1 cellular context compared by ENCODE assay signal in genomic region chr4:89110986-89111832, GRCh38.
TF ChIP-seq lines count a peak whose summit lies in the region.

Gene TIGD2, plus strand, starts transcription at chr4:89111533. Its CDS starts 1,442 bp downstream, at chr4:89112975.

TF ChIP-seq in HepG2, 621 proteins besides CTCF, POLR2A, EP300 and RAD21 (continued from another document and continues in another):
- TF ChIP-seq SNRNP70 (IDR thresholded peaks at IDR 0.05; ENCODE audit: low read depth, low read length) = no peak
- TF ChIP-seq ZNF337 (CRISPR knock-in tag; IDR thresholded peaks at IDR 0.05; ENCODE audit: borderline replicate concordance, low read depth) = no peak
- TF ChIP-seq ZNF850 (CRISPR knock-in tag; conservative IDR thresholded peaks at IDR 0.05) = no peak
- TF ChIP-seq PHF21A (CRISPR knock-in tag; IDR thresholded peaks at IDR 0.05) = peak; percentile 12; the same call in 1 of the 2 replicates
- no peak for TF ChIP-seq SNAPC5 (CRISPR knock-in tag; IDR thresholded peaks at IDR 0.05; ENCODE audit: borderline replicate concordance)
- no peak for TF ChIP-seq ZBTB49 (CRISPR knock-in tag; IDR thresholded peaks at IDR 0.05; ENCODE audit: borderline replicate concordance)
- TF ChIP-seq WIZ (CRISPR knock-in tag; IDR thresholded peaks at IDR 0.05) = peak; percentile 14; the same call in 1 of the 2 replicates
- TF ChIP-seq RBAK (CRISPR knock-in tag; IDR thresholded peaks at IDR 0.05) = no peak
- peak; percentile 80 for TF ChIP-seq KAT7 (CRISPR knock-in tag; IDR thresholded peaks at IDR 0.05; ENCODE audit: borderline replicate concordance)
- peak; percentile 40; the same call in 1 of the 2 replicates for TF ChIP-seq NFATC3 (CRISPR knock-in tag; IDR thresholded peaks at IDR 0.05)
- TF ChIP-seq AFF4 (CRISPR knock-in tag; IDR thresholded peaks at IDR 0.05) = no peak
- no peak for TF ChIP-seq NFE2L2 (IDR thresholded peaks at IDR 0.05; ENCODE audit: low read length)
- no peak for TF ChIP-seq NCOR1 (IDR thresholded peaks at IDR 0.05; ENCODE audit: borderline replicate concordance, low read length)
- TF ChIP-seq CBX1 (IDR thresholded peaks at IDR 0.05; ENCODE audit: low read depth) = no peak
- TF ChIP-seq MIER3 (CRISPR knock-in tag; IDR thresholded peaks at IDR 0.05; ENCODE audit: borderline replicate concordance) = peak; percentile 17; the same call in 1 of the 2 replicates
- TF ChIP-seq MZF1 (CRISPR knock-in tag; IDR thresholded peaks at IDR 0.05; ENCODE audit: borderline replicate concordance) = 0 out of 2 replicates have a peak, but pooled peaks have one; percentile 6
- TF ChIP-seq, protein P1, sequence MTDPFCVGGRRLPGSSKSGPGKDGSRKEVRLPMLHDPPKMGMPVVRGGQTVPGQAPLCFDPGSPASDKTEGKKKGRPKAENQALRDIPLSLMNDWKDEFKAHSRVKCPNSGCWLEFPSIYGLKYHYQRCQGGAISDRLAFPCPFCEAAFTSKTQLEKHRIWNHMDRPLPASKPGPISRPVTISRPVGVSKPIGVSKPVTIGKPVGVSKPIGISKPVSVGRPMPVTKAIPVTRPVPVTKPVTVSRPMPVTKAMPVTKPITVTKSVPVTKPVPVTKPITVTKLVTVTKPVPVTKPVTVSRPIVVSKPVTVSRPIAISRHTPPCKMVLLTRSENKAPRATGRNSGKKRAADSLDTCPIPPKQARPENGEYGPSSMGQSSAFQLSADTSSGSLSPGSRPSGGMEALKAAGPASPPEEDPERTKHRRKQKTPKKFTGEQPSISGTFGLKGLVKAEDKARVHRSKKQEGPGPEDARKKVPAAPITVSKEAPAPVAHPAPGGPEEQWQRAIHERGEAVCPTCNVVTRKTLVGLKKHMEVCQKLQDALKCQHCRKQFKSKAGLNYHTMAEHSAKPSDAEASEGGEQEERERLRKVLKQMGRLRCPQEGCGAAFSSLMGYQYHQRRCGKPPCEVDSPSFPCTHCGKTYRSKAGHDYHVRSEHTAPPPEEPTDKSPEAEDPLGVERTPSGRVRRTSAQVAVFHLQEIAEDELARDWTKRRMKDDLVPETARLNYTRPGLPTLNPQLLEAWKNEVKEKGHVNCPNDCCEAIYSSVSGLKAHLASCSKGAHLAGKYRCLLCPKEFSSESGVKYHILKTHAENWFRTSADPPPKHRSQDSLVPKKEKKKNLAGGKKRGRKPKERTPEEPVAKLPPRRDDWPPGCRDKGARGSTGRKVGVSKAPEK (CRISPR knock-in tag; IDR thresholded peaks at IDR 0.05; ENCODE audit: borderline replicate concordance) = peak; percentile 94
- peak; percentile 9; the same call in 1 of the 2 replicates for TF ChIP-seq HIVEP1 (CRISPR knock-in tag; IDR thresholded peaks at IDR 0.05)
- no peak for TF ChIP-seq CEBPZ (IDR thresholded peaks at IDR 0.05; ENCODE audit: low read length)
- TF ChIP-seq FOXJ3 (CRISPR knock-in tag; IDR thresholded peaks at IDR 0.05; ENCODE audit: borderline replicate concordance) = no peak
- no peak for TF ChIP-seq SOX6 (IDR thresholded peaks at IDR 0.05)
- TF ChIP-seq SOX6 (CRISPR knock-in tag; IDR thresholded peaks at IDR 0.05) = no peak; the same call in 1 of the 2 replicates
- TF ChIP-seq ZNF225 (CRISPR knock-in tag; IDR thresholded peaks at IDR 0.05) = no peak
- no peak for TF ChIP-seq FLYWCH1 (CRISPR knock-in tag; IDR thresholded peaks at IDR 0.05)
- peak; percentile 16; the same call in 1 of the 2 replicates for TF ChIP-seq SMAD3 (CRISPR knock-in tag; IDR thresholded peaks at IDR 0.05)
- TF ChIP-seq, protein P2, sequence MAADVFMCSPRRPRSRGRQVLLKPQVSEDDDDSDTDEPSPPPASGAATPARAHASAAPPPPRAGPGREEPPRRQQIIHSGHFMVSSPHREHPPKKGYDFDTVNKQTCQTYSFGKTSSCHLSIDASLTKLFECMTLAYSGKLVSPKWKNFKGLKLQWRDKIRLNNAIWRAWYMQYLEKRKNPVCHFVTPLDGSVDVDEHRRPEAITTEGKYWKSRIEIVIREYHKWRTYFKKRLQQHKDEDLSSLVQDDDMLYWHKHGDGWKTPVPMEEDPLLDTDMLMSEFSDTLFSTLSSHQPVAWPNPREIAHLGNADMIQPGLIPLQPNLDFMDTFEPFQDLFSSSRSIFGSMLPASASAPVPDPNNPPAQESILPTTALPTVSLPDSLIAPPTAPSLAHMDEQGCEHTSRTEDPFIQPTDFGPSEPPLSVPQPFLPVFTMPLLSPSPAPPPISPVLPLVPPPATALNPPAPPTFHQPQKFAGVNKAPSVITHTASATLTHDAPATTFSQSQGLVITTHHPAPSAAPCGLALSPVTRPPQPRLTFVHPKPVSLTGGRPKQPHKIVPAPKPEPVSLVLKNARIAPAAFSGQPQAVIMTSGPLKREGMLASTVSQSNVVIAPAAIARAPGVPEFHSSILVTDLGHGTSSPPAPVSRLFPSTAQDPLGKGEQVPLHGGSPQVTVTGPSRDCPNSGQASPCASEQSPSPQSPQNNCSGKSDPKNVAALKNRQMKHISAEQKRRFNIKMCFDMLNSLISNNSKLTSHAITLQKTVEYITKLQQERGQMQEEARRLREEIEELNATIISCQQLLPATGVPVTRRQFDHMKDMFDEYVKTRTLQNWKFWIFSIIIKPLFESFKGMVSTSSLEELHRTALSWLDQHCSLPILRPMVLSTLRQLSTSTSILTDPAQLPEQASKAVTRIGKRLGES (CRISPR knock-in tag; IDR thresholded peaks at IDR 0.05; ENCODE audit: borderline replicate concordance) = 0 out of 2 replicates have a peak, but pooled peaks have one; percentile 11
- TF ChIP-seq MTF2 (CRISPR knock-in tag; IDR thresholded peaks at IDR 0.05; ENCODE audit: borderline replicate concordance) = peak; percentile 75; the same call in 1 of the 2 replicates
- peak; percentile 79; the same call in 1 of the 2 replicates for TF ChIP-seq KDM2A (CRISPR knock-in tag; IDR thresholded peaks at IDR 0.05; ENCODE audit: borderline replicate concordance, low read depth)
- TF ChIP-seq SMYD3 (CRISPR knock-in tag; IDR thresholded peaks at IDR 0.05) = no peak
- TF ChIP-seq ZNF660 (CRISPR knock-in tag; IDR thresholded peaks at IDR 0.05; ENCODE audit: borderline replicate concordance, low read depth) = no peak
- TF ChIP-seq HMGXB3 (CRISPR knock-in tag; IDR thresholded peaks at IDR 0.05; ENCODE audit: borderline replicate concordance) = no peak
- TF ChIP-seq CHCHD3 (CRISPR knock-in tag; IDR thresholded peaks at IDR 0.05) = no peak
- TF ChIP-seq TMF1 (CRISPR knock-in tag; IDR thresholded peaks at IDR 0.05; ENCODE audit: low read depth) = peak; percentile 81
- no peak for TF ChIP-seq LRRFIP1 (CRISPR knock-in tag; conservative IDR thresholded peaks at IDR 0.05)
